23 cellular contexts compared by ENCODE assay signal in the genomic region with DNA sequence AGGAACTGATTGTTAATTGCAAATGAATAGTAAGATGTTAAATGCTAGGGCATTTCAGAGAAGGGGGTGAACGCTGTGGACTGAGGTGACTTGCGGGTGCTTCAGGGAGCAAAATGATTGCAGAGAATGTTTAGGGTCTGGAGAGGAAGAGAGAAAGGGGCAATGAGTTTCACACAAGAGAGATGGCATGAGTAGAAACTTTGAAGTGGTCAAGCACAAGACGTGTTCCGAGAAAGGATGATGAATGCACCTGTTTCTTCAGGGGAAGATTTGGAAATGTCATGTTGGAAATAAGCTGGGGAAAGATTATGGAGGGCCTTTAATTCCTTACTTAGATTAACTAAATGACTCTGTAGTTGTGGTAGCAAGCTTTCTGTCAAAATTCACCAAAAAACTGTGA. TPM values are rescaled to one million over a fixed set of nuclear protein-coding genes. Genes with fewer than 3 reads are reported as not detected.
DNase-seq lines count a peak whose midpoint lies in the region; ATAC-seq and TF ChIP-seq lines count a peak whose summit lies in the region.
"Had no signal": no experiment of that assay in that cellular context is flagged by ENCODE, and none has a peak within 500 bp of the region (broad histone marks: within the 10 kb centered on the region; RNA-seq: fewer than 3 reads in every experiment).

No MANE protein-coding gene starts in this region.

- H3K27ac ChIP-seq in CD4-positive, CD25-positive, alpha-beta regulatory T cell (ENCODE audit: insufficient read depth, low read length, poor library complexity, severe bottlenecking): no peak overlapping the region
- no peak overlapping the region for H3K27ac ChIP-seq in OCI-LY7 (ENCODE audit: low read depth, low read length, poor library complexity, severe bottlenecking)
- H3K27ac ChIP-seq: 22Rv1 had no signal

- no peaks in the 10 kb centered on the region for H4K20me1 ChIP-seq in OCI-LY7 (ENCODE audit: insufficient read depth, low read length)

- H3K27me3 ChIP-seq in CD4-positive, CD25-positive, alpha-beta regulatory T cell (ENCODE audit: control insufficient read depth, insufficient read depth, low read length): no peaks in the 10 kb centered on the region

- H3K79me2 ChIP-seq in OCI-LY7 (ENCODE audit: insufficient read depth, low read depth, low read length): no peaks in the 10 kb centered on the region

- H3K4me2 ChIP-seq in OCI-LY7 (ENCODE audit: low read length): no peak overlapping the region

- ATAC-seq in CD4-positive, CD25-positive, alpha-beta regulatory T cell (ENCODE audit: low read depth in 2 of 2): no peak
- ATAC-seq in activated B cell treated with CpG ODN at 0.5 μM for 24 hours (ENCODE audit: low read depth): no peak
- ATAC-seq: activated T-cell treated with anti-CD3 and anti-CD28 coated beads, Interleukin-2, amount 50 U/mL, for 4 hours; PC-3 had no signal

- H3K36me3 ChIP-seq in CD4-positive, CD25-positive, alpha-beta regulatory T cell (ENCODE audit: control insufficient read depth, insufficient read depth, low read length): no peaks in the 10 kb centered on the region
- no peaks in the 10 kb centered on the region for H3K36me3 ChIP-seq in OCI-LY7 (ENCODE audit: insufficient read depth, low read length)

- no peaks in the 10 kb centered on the region for H3K9me3 ChIP-seq in CD4-positive, CD25-positive, alpha-beta regulatory T cell (ENCODE audit: control insufficient read depth in 2 of 2, low read length in 2 of 2)
- H3K9me3 ChIP-seq in OCI-LY7 (ENCODE audit: low read length): no peaks in the 10 kb centered on the region

- CTCF ChIA-PET in activated B cell treated with CpG ODN at 0.5 μM for 24 hours (lab: Charles Lee): interaction anchor here (0.9 to 2.3 kb wide), 5 partner anchors 25 to 92 kb away, joined by 3 to 9 read pairs (median 6); a partner anchor contains a TSS
- CTCF ChIA-PET in OCI-LY7 (lab: Charles Lee; ENCODE audit: unreplicated experiment): no interaction called here

- H3K4me3 ChIP-seq in CD4-positive, CD25-positive, alpha-beta regulatory T cell (ENCODE audit: low read depth, low read length): no peak overlapping the region
- H3K4me3 ChIP-seq in OCI-LY7 (ENCODE audit: low read depth, low read length, poor library complexity, severe bottlenecking): no peak overlapping the region
- H3K4me3 ChIP-seq: lung had no signal

- no peaks in the 10 kb centered on the region for H3K9me2 ChIP-seq in OCI-LY7 (ENCODE audit: insufficient read depth, low read length)

- BruUV-seq in OCI-LY7 (replicated peaks; lab: Mats Ljungman, UMichigan): no TSS peak

- intact Hi-C loops in activated B cell treated with CpG ODN at 0.5 μM for 24 hours (cut with micrococcal nuclease): loop anchor here (1.0 to 10.0 kb wide), 5 partner anchors 8 to 1570 kb away; a partner anchor contains a TSS
- intact Hi-C loops in OCI-LY7 (cut with micrococcal nuclease; ENCODE audit: unreplicated experiment): no loop called here

- peaks cover 11% of the 10 kb centered on the region for H3K36me3 Mint-ChIP-seq in T-helper 1 cell treated with Interleukin-12 subunit alpha and Interleukin-12 subunit beta and Interleukin-4 antibody, amounts not matched to agents 30 μg/mL and 1 μg/mL, for 36 hours (ENCODE audit: low read depth)
- H3K36me3 Mint-ChIP-seq in CD4-positive, CD25-positive, alpha-beta regulatory T cell: no peaks in the 10 kb centered on the region
- H3K36me3 Mint-ChIP-seq in activated B cell treated with CpG ODN at 0.5 μM for 24 hours (ENCODE audit: low read depth): no peaks in the 10 kb centered on the region
- peaks cover 7 to 27% (median 16%) of the 10 kb centered on the region in 3 donors for H3K36me3 Mint-ChIP-seq in immature natural killer cell

- peaks cover 64% of the 10 kb centered on the region for H3K4me1 Mint-ChIP-seq in T-helper 1 cell treated with Interleukin-12 subunit alpha and Interleukin-12 subunit beta and Interleukin-4 antibody, amounts not matched to agents 30 μg/mL and 1 μg/mL, for 36 hours (ENCODE audit: low read depth)
- H3K4me1 Mint-ChIP-seq in CD4-positive, CD25-positive, alpha-beta regulatory T cell: peaks cover 10 to 38% (median 26%) of the 10 kb centered on the region in 4 donors
- H3K4me1 Mint-ChIP-seq in activated B cell treated with CpG ODN at 0.5 μM for 24 hours: peaks cover 82% of the 10 kb centered on the region
- H3K4me1 Mint-ChIP-seq in immature natural killer cell: peaks cover 42 to 83% of the 10 kb centered on the region in 2 donors

- H2AFZ ChIP-seq in OCI-LY7 (ENCODE audit: low read length): no peak overlapping the region; the same call in 1 of the 2 replicates

- DNase-seq in T-helper 1 cell (no peak), activated B cell treated with CpG ODN at 0.5 μM for 24 hours (no peak), immature natural killer cell (no peak), OCI-LY7 (ENCODE audit: low spot score) (no peak), SW 1271 (lab: John Stamatoyannopoulos, UW) (no peak), retina (no peak)
- no peak for DNase-seq in CD4-positive, CD25-positive, alpha-beta regulatory T cell
- DNase-seq: activated T-cell treated with anti-CD3 and anti-CD28 coated beads, Interleukin-2, amount 50 U/mL, for 4 hours; amniotic stem cell; cortex of kidney; kidney; NCI-H1092; NCI-H1930; NCI-H774; PC-3; Right ventricle myocardium superior had no signal

- H3K4me3 Mint-ChIP-seq in T-helper 1 cell treated with Interleukin-12 subunit alpha and Interleukin-12 subunit beta and Interleukin-4 antibody, amounts not matched to agents 30 μg/mL and 1 μg/mL, for 36 hours: peak overlapping the region; percentile 8
- no peak overlapping the region for H3K4me3 Mint-ChIP-seq in CD4-positive, CD25-positive, alpha-beta regulatory T cell
- no peak overlapping the region for H3K4me3 Mint-ChIP-seq in activated B cell treated with CpG ODN at 0.5 μM for 24 hours
- H3K4me3 Mint-ChIP-seq in immature natural killer cell: no peak overlapping the region
- H3K4me3 Mint-ChIP-seq: activated T-cell treated with anti-CD3 and anti-CD28 coated beads, Interleukin-2, amount 50 U/mL, for 4 hours had no signal

- peak overlapping the region; percentile 80 for H3K27ac Mint-ChIP-seq in T-helper 1 cell treated with Interleukin-12 subunit alpha and Interleukin-12 subunit beta and Interleukin-4 antibody, amounts not matched to agents 30 μg/mL and 1 μg/mL, for 36 hours
- peak overlapping the region in 2 of 3 donors; percentile 0 to 72 for H3K27ac Mint-ChIP-seq in CD4-positive, CD25-positive, alpha-beta regulatory T cell
- peak overlapping the region; percentile 90 for H3K27ac Mint-ChIP-seq in activated B cell treated with CpG ODN at 0.5 μM for 24 hours
- H3K27ac Mint-ChIP-seq in immature natural killer cell: peak overlapping the region in 5 of 6 donors; percentile 4 to 83 (median 12)

- no peaks in the 10 kb centered on the region for H3K9me3 Mint-ChIP-seq in T-helper 1 cell treated with Interleukin-12 subunit alpha and Interleukin-12 subunit beta and Interleukin-4 antibody, amounts not matched to agents 30 μg/mL and 1 μg/mL, for 36 hours
- peaks cover 0 to 2% (median 0%) of the 10 kb centered on the region in 7 donors for H3K9me3 Mint-ChIP-seq in CD4-positive, CD25-positive, alpha-beta regulatory T cell
- H3K9me3 Mint-ChIP-seq in activated B cell treated with CpG ODN at 0.5 μM for 24 hours: no peaks in the 10 kb centered on the region
- H3K9me3 Mint-ChIP-seq in immature natural killer cell: no peaks in the 10 kb centered on the region
- H3K9me3 Mint-ChIP-seq: activated T-cell treated with anti-CD3 and anti-CD28 coated beads, Interleukin-2, amount 50 U/mL, for 4 hours had no signal

- no peaks in the 10 kb centered on the region for H3K27me3 Mint-ChIP-seq in T-helper 1 cell treated with Interleukin-12 subunit alpha and Interleukin-12 subunit beta and Interleukin-4 antibody, amounts not matched to agents 30 μg/mL and 1 μg/mL, for 36 hours (ENCODE audit: low read depth)
- H3K27me3 Mint-ChIP-seq in CD4-positive, CD25-positive, alpha-beta regulatory T cell: no peaks in the 10 kb centered on the region
- H3K27me3 Mint-ChIP-seq in activated B cell treated with CpG ODN at 0.5 μM for 24 hours (no peaks in the 10 kb centered on the region), immature natural killer cell (ENCODE audit: low read depth in 3 of 3) (peaks cover 0 to 3% (median 2%) of the 10 kb centered on the region in 3 donors)

- TF ChIP-seq CTCF in activated B cell treated with CpG ODN at 0.5 μM for 24 hours (IDR thresholded peaks at IDR 0.05): no peak
- TF ChIP-seq CTCF in OCI-LY7 (conservative IDR thresholded peaks at IDR 0.05; ENCODE audit: low read length): no peak

- POLR2A ChIA-PET in activated B cell treated with CpG ODN at 0.5 μM for 24 hours (lab: Charles Lee) (interaction anchor here (1.3 to 2.3 kb wide), 6 partner anchors 14 to 82 kb away, joined by 6 to 13 read pairs (median 9); a partner anchor contains a TSS), OCI-LY7 (lab: Charles Lee) (interaction anchor here (1.2 to 1.3 kb wide), 2 partner anchors 10 to 71 kb away, joined by 3 to 5 read pairs; no protein-coding TSS in a partner anchor)

- peaks cover 19% of the 10 kb centered on the region for H3K4me1 ChIP-seq in CD4-positive, CD25-positive, alpha-beta regulatory T cell (ENCODE audit: control insufficient read depth, insufficient read depth, low read length, poor library complexity, severe bottlenecking)
- no peaks in the 10 kb centered on the region for H3K4me1 ChIP-seq in OCI-LY7 (ENCODE audit: insufficient read depth, low read length, poor library complexity, severe bottlenecking)

RNA-seq across cellular contexts. Expression of a gene that starts 43.4 kb away (rescaled TPM):
- total RNA-seq in CD4-positive, CD25-positive, alpha-beta regulatory T cell: 3.3 TPM
- under 1 TPM in 3 of 4 donors, not detected in 1; 0.09 to 0.38 (median 0.10) TPM for polyA plus RNA-seq in CD4-positive, CD25-positive, alpha-beta regulatory T cell
- total RNA-seq in activated B cell treated with CpG ODN at 0.5 μM for 24 hours (not detected in 2 replicates), OCI-LY7 (2022) (not detected in 2 replicates)
- polyA plus RNA-seq in immature natural killer cell: 10 to 100 TPM in 2 of 3 donors, 1 to 10 TPM in 1; 7.4 to 30.0 (median 15.6) TPM
- total RNA-seq in OCI-LY7 (2014; rRNA removed; shearing (Covaris generic)): not detected in 2 replicates
- total RNA-seq: fibroblast of lung, H1, LHCN-M2, PC-3, pulmonary artery endothelial cell, Right ventricle myocardium superior had no signal
- polyA plus RNA-seq: fibroblast of lung, H1 had no signal

Comparison
In these comparisons a context has a peak if more than half of its experiments do, and no peak if none do; other contexts are left out.
1. H3K27ac Mint-ChIP-seq: peak in every context shown above with its lines; median percentile 90 in activated B cell treated with CpG ODN at 0.5 μM for 24 hours; 80 in T-helper 1 cell treated with Interleukin-12 subunit alpha and Interleukin-12 subunit beta and Interleukin-4 antibody, amounts not matched to agents 30 μg/mL and 1 μg/mL, for 36 hours; 36 in CD4-positive, CD25-positive, alpha-beta regulatory T cell; 12 in immature natural killer cell.